In genomic region chr6:169502445-169502844, GRCh38 we compare ENCODE assay signal across 23 cellular contexts.
"Had no signal": no experiment of that assay in that cellular context is flagged by ENCODE, and none has a peak within 500 bp of the region (broad histone marks: within the 10 kb centered on the region; RNA-seq: fewer than 3 reads in every experiment).

No MANE protein-coding gene starts in this region.

- H3K4me1 ChIP-seq: colonic mucosa, esophagus squamous epithelium, gastrocnemius medialis, left lung, lower lobe of right lung had no signal

- H3K27ac Mint-ChIP-seq: dendritic cell treated with granulocyte-macrophage colony-stimulating factor and Interleukin-4, amounts not matched to agents 40 ng/mL and 50 ng/mL, for 4 days; endodermal cell; mesothelial cell of epicardium had no signal

- H3K4me3 Mint-ChIP-seq: dendritic cell treated with granulocyte-macrophage colony-stimulating factor and Interleukin-4, amounts not matched to agents 40 ng/mL and 50 ng/mL, for 4 days; effector memory CD8-positive, alpha-beta T cell; endodermal cell; mesothelial cell of epicardium had no signal

- H3K4me1 Mint-ChIP-seq: endodermal cell had no signal

- H3K27ac ChIP-seq: colonic mucosa, epithelial cell of prostate, gastrocnemius medialis, heart right ventricle, left lung, lower lobe of right lung had no signal

- H3K27me3 ChIP-seq: colonic mucosa, esophagus squamous epithelium, gastrocnemius medialis, heart right ventricle, left lung had no signal

- H3K9me3 ChIP-seq: colonic mucosa, esophagus squamous epithelium, gastrocnemius medialis, left lung, lower lobe of right lung, mucosa of descending colon had no signal

- H3K27me3 Mint-ChIP-seq: dendritic cell treated with granulocyte-macrophage colony-stimulating factor and Interleukin-4, amounts not matched to agents 40 ng/mL and 50 ng/mL, for 4 days; effector memory CD8-positive, alpha-beta T cell had no signal

- H3K4me3 ChIP-seq: colonic mucosa, esophagus squamous epithelium, gastrocnemius medialis, heart right ventricle, left lung, lower lobe of right lung, mucosa of descending colon had no signal

- H3K9me3 Mint-ChIP-seq: effector memory CD8-positive, alpha-beta T cell had no signal

- ATAC-seq: effector memory CD8-positive, alpha-beta T cell; gastrocnemius medialis; heart right ventricle; left cardiac atrium; left lung; left ventricle myocardium superior; lower lobe of right lung; mucosa of descending colon had no signal

- H3K36me3 ChIP-seq: colonic mucosa, gastrocnemius medialis, heart right ventricle, left lung, lower lobe of right lung had no signal

- DNase-seq: colonic mucosa; cortex of kidney; effector CD8-positive, alpha-beta T cell; effector memory CD8-positive, alpha-beta T cell; endodermal cell; erythroblast; esophagus squamous epithelium; foreskin fibroblast; foreskin melanocyte; gastrocnemius medialis; glutamatergic neuron; head of caudate nucleus; heart right ventricle; hippocampal formation; left cardiac atrium; left ventricle myocardium superior; lower lobe of right lung; mesenchymal stem cell; mucosa of descending colon had no signal
